In genomic region chr20:48157970-48158369, GRCh38 we compare ENCODE assay signal across 26 cellular contexts.
DNase-seq lines count a peak whose midpoint lies in the region; ATAC-seq and TF ChIP-seq lines count a peak whose summit lies in the region.
"Had no signal": no experiment of that assay in that cellular context is flagged by ENCODE, and none has a peak within 500 bp of the region (broad histone marks: within the 10 kb centered on the region; RNA-seq: fewer than 3 reads in every experiment).

No MANE protein-coding gene starts in this region.

- H3K27me3 ChIP-seq in ovary (no peaks in the 10 kb centered on the region), sigmoid colon (no peaks in the 10 kb centered on the region)
- H3K27me3 ChIP-seq: adrenal gland, cardiac muscle cell, upper lobe of right lung had no signal

- TF ChIP-seq POLR2A in ovary (IDR thresholded peaks at IDR 0.05) (no peak), sigmoid colon (IDR thresholded peaks at IDR 0.05) (no peak)

- H3K27ac ChIP-seq in ovary: no peak overlapping the region
- H3K27ac ChIP-seq in sigmoid colon: no peak overlapping the region
- H3K27ac ChIP-seq: adrenal gland, cardiac muscle cell, SJSA1, upper lobe of right lung had no signal

- H3K4me3 Mint-ChIP-seq in glutamatergic neuron (ENCODE audit: unreplicated experiment): no peak overlapping the region
- H3K4me3 Mint-ChIP-seq: activated T-cell treated with anti-CD3 and anti-CD28 coated beads, Interleukin-2, amount 50 U/mL, for 4 hours; CD8-positive, alpha-beta T cell; T-cell had no signal

- peaks cover 9% of the 10 kb centered on the region for H3K36me3 Mint-ChIP-seq in glutamatergic neuron (ENCODE audit: unreplicated experiment)
- H3K36me3 Mint-ChIP-seq: CD8-positive, alpha-beta T cell; T-cell had no signal

- H3K9me3 ChIP-seq in ovary (no peaks in the 10 kb centered on the region), sigmoid colon (peaks cover 0 to 4% (median 0%) of the 10 kb centered on the region in 4 donors)
- H3K9me3 ChIP-seq: adrenal gland, upper lobe of right lung had no signal

- H3K36me3 ChIP-seq in ovary: no peaks in the 10 kb centered on the region
- no peaks in the 10 kb centered on the region for H3K36me3 ChIP-seq in sigmoid colon
- H3K36me3 ChIP-seq: adrenal gland, cardiac muscle cell, SJSA1, upper lobe of right lung had no signal

- intact Hi-C loops in ovary (cut with DNase I): no loop called here
- intact Hi-C loops in sigmoid colon (cut with DNase I): no loop called here

- TF ChIP-seq CTCF in fibroblast of pulmonary artery (IDR thresholded peaks at IDR 0.05; ENCODE audit: low read length, missing control alignments) (no peak), ovary (IDR thresholded peaks at IDR 0.05) (no peak), glutamatergic neuron (IDR thresholded peaks at IDR 0.05; ENCODE audit: partially characterized antibody, unreplicated experiment) (no peak), sigmoid colon (IDR thresholded peaks at IDR 0.05) (no peak)

- H3K9me3 Mint-ChIP-seq in glutamatergic neuron (ENCODE audit: unreplicated experiment): peaks cover 9% of the 10 kb centered on the region

- H3K4me1 Mint-ChIP-seq in glutamatergic neuron (ENCODE audit: low read depth, unreplicated experiment): peaks cover 4% of the 10 kb centered on the region
- H3K4me1 Mint-ChIP-seq: T-cell had no signal

- DNase-seq in EH (ENCODE audit: low read depth) (peak; percentile 35), amniotic epithelial cell (ENCODE audit: low read depth) (peak; percentile 19), fibroblast of pulmonary artery (ENCODE audit: low read depth) (peak; percentile 26), ovary (peak; percentile 30 to 73 (median 62)), NCI-H1092 treated with DMSO at 0.1 percent for 48 hours (lab: John Stamatoyannopoulos, UW) (no peak), glutamatergic neuron (no peak), sigmoid colon (no peak)
- DNase-seq: activated CD4-positive, alpha-beta T cell treated with anti-CD3 and anti-CD28 coated beads for 48 hours; activated T-cell treated with anti-CD3 and anti-CD28 coated beads, Interleukin-2, amount 50 U/mL, for 4 hours; AML-193; CD8-positive, alpha-beta T cell; dermis blood vessel endothelial cell; DMS153; GOT3; NCI-H1436 treated with DMSO at 0.1 percent for 48 hours; NCI-H510A treated with DMSO at 0.1 percent for 48 hours; NK-92 treated with Interleukin-12 subunit alpha and Interleukin-12 subunit beta, amount 100 ng/mL, for 24 hours; stimulated activated CD4-positive, alpha-beta T cell treated with anti-CD3 and anti-CD28 coated beads, Interleukin-2, amount 100 ng/mL, for 24 hours; T-cell; upper lobe of right lung had no signal

- H3K27me3 Mint-ChIP-seq in glutamatergic neuron (ENCODE audit: unreplicated experiment): peaks cover 9% of the 10 kb centered on the region

- peaks cover 2% of the 10 kb centered on the region for H3K4me1 ChIP-seq in ovary (ENCODE audit: insufficient read depth)
- peaks cover 0 to 5% (median 0%) of the 10 kb centered on the region in 4 donors for H3K4me1 ChIP-seq in sigmoid colon
- H3K4me1 ChIP-seq: adrenal gland, SJSA1 had no signal

- 7 to 13% (median 8%) methylated on average over 2 of the region's 2 CpGs for WGBS in ovary, 3 donors
- WGBS in sigmoid colon, 2 donors: 65 to 66% methylated on average over 2 of the region's 2 CpGs

- no peak for TF ChIP-seq EP300 in ovary (IDR thresholded peaks at IDR 0.05)
- no peak for TF ChIP-seq EP300 in sigmoid colon (IDR thresholded peaks at IDR 0.05)

- no peak for ATAC-seq in GM19328 (IDR thresholded peaks at IDR 0.05; ENCODE audit: unreplicated experiment)
- ATAC-seq: activated T-cell treated with anti-CD3 and anti-CD28 coated beads, Interleukin-2, amount 50 U/mL, for 4 hours; CD8-positive, alpha-beta T cell; left lobe of liver; Panc1; T-cell; upper lobe of right lung had no signal

- no peak overlapping the region for H3K27ac Mint-ChIP-seq in glutamatergic neuron (ENCODE audit: unreplicated experiment)
- H3K27ac Mint-ChIP-seq: CD8-positive, alpha-beta T cell; T-cell had no signal

- H3K4me3 ChIP-seq in fibroblast of pulmonary artery (replicated peaks; ENCODE audit: low read depth, low read length): no peak overlapping the region
- no peak overlapping the region for H3K4me3 ChIP-seq in ovary
- H3K4me3 ChIP-seq in sigmoid colon: no peak overlapping the region
- H3K4me3 ChIP-seq: adrenal gland, cardiac muscle cell, SJSA1, upper lobe of right lung had no signal

Comparison
In these comparisons a context has a peak if more than half of its experiments do, and no peak if none do; other contexts are left out.
1. DNase-seq: peak in EH (single experiment), amniotic epithelial cell (single experiment), fibroblast of pulmonary artery (single experiment) and ovary (5 of 5); none in NCI-H1092 treated with DMSO at 0.1 percent for 48 hours (single experiment), glutamatergic neuron (single experiment) and sigmoid colon (single experiment).